8 cellular contexts compared by ENCODE assay signal in genomic region chr4:22984390-22984789, GRCh38.
"Had no signal": no experiment of that assay in that cellular context is flagged by ENCODE, and none has a peak within 500 bp of the region (broad histone marks: within the 10 kb centered on the region; RNA-seq: fewer than 3 reads in every experiment).

No MANE protein-coding gene starts in this region.

- H3K4me1 Mint-ChIP-seq: IgD-negative memory B cell had no signal

- H3K4me2 ChIP-seq: KMS-11 had no signal

- DNase-seq: IMR-90, KBM-7, KG1 had no signal

- FAIRE-seq: HTR-8/SVneo, K562 had no signal

- ATAC-seq: K562 had no signal

- H3K4me3 ChIP-seq: K562 had no signal

- H3K9ac ChIP-seq: KMS-11 had no signal

- H3K36me3 Mint-ChIP-seq: IgD-negative memory B cell had no signal

- H3K27ac Mint-ChIP-seq: IgD-negative memory B cell had no signal

- H3K4me3 Mint-ChIP-seq: IgD-negative memory B cell had no signal

- H3K27me3 Mint-ChIP-seq: IgD-negative memory B cell had no signal

- H3K27ac ChIP-seq: HL-60, KMS-11 had no signal
